In the genomic region with DNA sequence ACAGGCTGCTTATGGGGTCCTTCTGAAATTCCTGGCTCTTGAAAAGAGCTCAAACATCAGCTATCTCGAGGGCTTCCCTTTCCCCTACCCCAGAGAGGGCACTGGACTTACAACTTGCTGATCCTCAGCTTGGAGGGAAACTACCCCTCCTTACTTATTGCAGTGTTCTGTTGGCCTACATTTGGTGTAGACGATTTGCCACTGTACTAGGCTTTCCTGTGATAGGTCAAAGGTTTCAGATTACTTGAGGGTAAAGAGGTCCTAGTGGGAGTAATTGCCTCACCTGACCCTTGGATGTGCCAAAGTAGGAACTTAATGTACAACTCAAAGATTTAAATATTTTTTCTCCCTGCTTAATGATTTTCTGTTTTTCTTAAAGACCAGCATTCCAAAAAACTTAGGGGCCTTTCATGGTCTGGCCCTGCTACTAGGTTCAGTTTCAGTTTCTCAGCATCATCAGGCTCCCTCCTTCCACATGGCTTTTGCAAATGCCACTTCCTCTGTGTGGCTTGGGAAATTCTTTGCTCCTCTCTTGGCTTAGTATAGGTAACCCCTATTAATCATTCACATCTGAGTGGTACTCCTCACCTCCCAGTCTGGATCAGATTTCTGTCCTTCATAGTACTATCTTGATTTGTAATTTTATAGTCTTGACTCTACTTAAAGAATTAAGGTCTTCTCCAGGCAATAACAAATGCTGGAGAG, we compare ENCODE assay signal across 14 cellular contexts. TPM values are rescaled to one million over a fixed set of nuclear protein-coding genes. Genes with fewer than 3 reads are reported as not detected.
DNase-seq lines count a peak whose midpoint lies in the region; ATAC-seq and TF ChIP-seq lines count a peak whose summit lies in the region.
"Had no signal": no experiment of that assay in that cellular context is flagged by ENCODE, and none has a peak within 500 bp of the region (broad histone marks: within the 10 kb centered on the region; RNA-seq: fewer than 3 reads in every experiment).

No MANE protein-coding gene starts in this region.

- H3K27ac ChIP-seq in heart left ventricle: no peak overlapping the region
- H3K27ac ChIP-seq: C4-2B, neural progenitor cell had no signal

- H3K27me3 ChIP-seq in heart left ventricle: no peaks in the 10 kb centered on the region
- H3K27me3 ChIP-seq: neural progenitor cell had no signal

- intact Hi-C loops in heart left ventricle (cut with DNase I): no loop called here

- ATAC-seq in GM18498 (IDR thresholded peaks at IDR 0.05; ENCODE audit: unreplicated experiment) (peak; percentile 65), GM19467 (IDR thresholded peaks at IDR 0.05; ENCODE audit: unreplicated experiment) (peak; percentile 64), HG03139 (IDR thresholded peaks at IDR 0.05; ENCODE audit: unreplicated experiment) (peak; percentile 78), heart left ventricle (no peak)
- ATAC-seq: activated CD4-positive, CD25-positive, alpha-beta regulatory T cell treated with anti-CD3 and anti-CD28 coated beads, Interleukin-2, amount 50 U/mL, for 24 hours had no signal

- peaks cover 0 to 42% (median 19%) of the 10 kb centered on the region in 12 donors for H3K4me1 ChIP-seq in heart left ventricle

- peaks cover 0 to 18% (median 0%) of the 10 kb centered on the region in 9 donors for H3K36me3 ChIP-seq in heart left ventricle
- H3K36me3 ChIP-seq: neural progenitor cell had no signal

- 51 to 63% (median 54%) methylated on average over 2 of the region's 2 CpGs for WGBS in heart left ventricle, 4 donors

- no peak for TF ChIP-seq CTCF in heart left ventricle (IDR thresholded peaks at IDR 0.05)

- peak; percentile 67 for DNase-seq in kidney glomerular epithelial cell (lab: John Stamatoyannopoulos, UW)
- no peak for DNase-seq in heart left ventricle
- DNase-seq in stimulated activated CD8-positive, alpha-beta memory T cell treated with anti-CD3 and anti-CD28 coated beads, Interleukin-4, amount 100 ng/mL, for 48 hours: no peak
- no peak for DNase-seq in putamen (ENCODE audit: low spot score)
- DNase-seq in NCI-H2196 (lab: John Stamatoyannopoulos, UW; ENCODE audit: unreplicated experiment): no peak
- DNase-seq: activated effector memory CD4-positive, alpha-beta T cell treated with Interleukin-2 at 50 U/mL for 16 hours; central memory CD4-positive, alpha-beta T cell; H9 had no signal

- H3K9me3 ChIP-seq in heart left ventricle: no peaks in the 10 kb centered on the region

- no peak for TF ChIP-seq POLR2A in heart left ventricle (IDR thresholded peaks at IDR 0.05)

- H3K4me3 ChIP-seq in heart left ventricle: no peak overlapping the region
- H3K4me3 ChIP-seq: neural progenitor cell had no signal

RNA-seq across cellular contexts. Expression of gene CYSTM1, which starts 32.4 kb away (rescaled TPM):
- total RNA-seq in heart left ventricle: 100 to 1,000 TPM in 3 of 9 donors, 10 to 100 TPM in 6; 58.1 to 222 (median 94.5) TPM
- polyA plus RNA-seq in heart left ventricle: 100 to 1,000 TPM in 1 of 2 donors, 10 to 100 TPM in 1; 82.0 to 238 TPM

Comparison
In these comparisons a context has a peak if more than half of its experiments do, and no peak if none do; other contexts are left out.
1. ATAC-seq: peak in GM18498 (single experiment), GM19467 (single experiment) and HG03139 (single experiment); none in heart left ventricle (0 of 4).